ENCODE assay signal across 24 cellular contexts in genomic region chr1:66809245-66809644, GRCh38. TPM values are rescaled to one million over a fixed set of nuclear protein-coding genes. Genes with fewer than 3 reads are reported as not detected.
DNase-seq lines count a peak whose midpoint lies in the region; ATAC-seq and FAIRE-seq lines count a peak whose summit lies in the region.
"Had no signal": no experiment of that assay in that cellular context is flagged by ENCODE, and none has a peak within 500 bp of the region (broad histone marks: within the 10 kb centered on the region; RNA-seq: fewer than 3 reads in every experiment).

No MANE protein-coding gene starts in this region.

- no peaks in the 10 kb centered on the region for H3K27me3 ChIP-seq in small intestine (ENCODE audit: control insufficient read depth in 2 of 2, insufficient read depth in 2 of 2, low read length in 2 of 2)
- H3K27me3 ChIP-seq: BE2C; BLaER1 treated with 17β-estradiol and CSF1 and Interleukin-3, amounts not matched to agents 10 nM and 100 nM had no signal

- DNase-seq in frontal cortex (ENCODE audit: low spot score in 2 of 2): no peak
- no peak for DNase-seq in small intestine
- no peak for DNase-seq in NCI-H146 treated with DMSO at 0.1 percent for 48 hours (lab: John Stamatoyannopoulos, UW; ENCODE audit: unreplicated experiment)
- no peak for DNase-seq in activated T-cell treated with anti-CD3 and anti-CD28 coated beads, Interleukin-2, amount 50 U/mL, for 4 hours
- DNase-seq in EL: no peak
- DNase-seq: ACHN; AML-193; BE2C; CD4-positive, alpha-beta T cell; CD8-positive, alpha-beta memory T cell; DMS79 treated with DMSO at 0.1 percent for 48 hours; GDM1; H7 had no signal

- ATAC-seq in activated T-cell treated with anti-CD3 and anti-CD28 coated beads, Interleukin-2, amount 50 U/mL, for 4 hours: no peak
- ATAC-seq: A549, GM12878 had no signal

- H3K4me1 ChIP-seq in small intestine (ENCODE audit: control insufficient read depth in 2 of 2, insufficient read depth in 1 of 2, low read depth in 1 of 2, low read length in 1 of 2): no peaks in the 10 kb centered on the region
- H3K4me1 ChIP-seq: A549; BE2C; BLaER1 treated with 17β-estradiol and CSF1 and Interleukin-3, amounts not matched to agents 10 nM and 100 nM had no signal

- FAIRE-seq in A204.1 (lab: Jason Lieb, UNC): peak; percentile 82
- FAIRE-seq in TTC549 (lab: Jason Lieb, UNC): peak; percentile 60
- FAIRE-seq in frontal cortex (lab: Jason Lieb, UNC): peak; percentile 83
- peak; percentile 33 for FAIRE-seq in small intestine (lab: Jason Lieb, UNC)
- FAIRE-seq: A549, GM12878, GM19239, H1 had no signal

- no peaks in the 10 kb centered on the region for H3K36me3 ChIP-seq in small intestine (ENCODE audit: control insufficient read depth in 2 of 2, insufficient read depth in 2 of 2, low read length in 2 of 2)
- H3K36me3 ChIP-seq: BE2C; BLaER1 treated with 17β-estradiol and CSF1 and Interleukin-3, amounts not matched to agents 10 nM and 100 nM had no signal

- no peak overlapping the region for H3K4me3 ChIP-seq in small intestine (ENCODE audit: low read depth in 1 of 2, low read length in 2 of 2)
- H3K4me3 ChIP-seq: A549; BLaER1 treated with 17β-estradiol and CSF1 and Interleukin-3, amounts not matched to agents 10 nM and 100 nM; GM12878; GM23248 had no signal

- no peak overlapping the region for H3K27ac ChIP-seq in small intestine (ENCODE audit: low read depth in 1 of 2, low read length in 1 of 2)
- H3K27ac ChIP-seq: 22Rv1; A549; BLaER1 treated with 17β-estradiol and CSF1 and Interleukin-3, amounts not matched to agents 10 nM and 100 nM; GM23248 had no signal

- H3K27me3 Mint-ChIP-seq in activated T-cell treated with anti-CD3 and anti-CD28 coated beads, Interleukin-2, amount 50 U/mL, for 4 hours (ENCODE audit: low read depth): no peaks in the 10 kb centered on the region
- H3K27me3 Mint-ChIP-seq: CD4-positive, alpha-beta T cell had no signal

- H3K4me1 Mint-ChIP-seq in activated T-cell treated with anti-CD3 and anti-CD28 coated beads, Interleukin-2, amount 50 U/mL, for 4 hours (ENCODE audit: low read depth): no peaks in the 10 kb centered on the region
- H3K4me1 Mint-ChIP-seq: CD14-positive monocyte; CD8-positive, alpha-beta memory T cell had no signal

- 79 to 96% (median 84%) methylated on average over 1 of the region's 1 CpG for WGBS in small intestine, 3 donors

- no peaks in the 10 kb centered on the region for H3K9me3 Mint-ChIP-seq in activated T-cell treated with anti-CD3 and anti-CD28 coated beads, Interleukin-2, amount 50 U/mL, for 4 hours
- H3K9me3 Mint-ChIP-seq: CD4-positive, alpha-beta T cell had no signal

- no peak overlapping the region for H3K4me3 Mint-ChIP-seq in activated T-cell treated with anti-CD3 and anti-CD28 coated beads, Interleukin-2, amount 50 U/mL, for 4 hours
- H3K4me3 Mint-ChIP-seq: CD14-positive monocyte; CD4-positive, alpha-beta T cell; CD8-positive, alpha-beta memory T cell had no signal

- H3K36me3 Mint-ChIP-seq in activated T-cell treated with anti-CD3 and anti-CD28 coated beads, Interleukin-2, amount 50 U/mL, for 4 hours (ENCODE audit: insufficient read depth): no peaks in the 10 kb centered on the region
- H3K36me3 Mint-ChIP-seq: CD14-positive monocyte had no signal

- no peaks in the 10 kb centered on the region for H3K9me3 ChIP-seq in small intestine (ENCODE audit: control insufficient read depth, low read depth)
- H3K9me3 ChIP-seq: A549; BE2C; BLaER1 treated with 17β-estradiol and CSF1 and Interleukin-3, amounts not matched to agents 10 nM and 100 nM had no signal

RNA-seq across cellular contexts. Expression of gene INSL5, which starts 8.2 kb away (rescaled TPM):
- not detected for total RNA-seq in frontal cortex
- not detected for polyA plus RNA-seq in small intestine
- total RNA-seq in activated T-cell treated with anti-CD3 and anti-CD28 coated beads, Interleukin-2, amount 50 U/mL, for 4 hours: not detected
- total RNA-seq: CD4-positive, alpha-beta T cell; CD8-positive, alpha-beta memory T cell; Daoy; GM12878; GM23248; H1; H7 had no signal
- polyA plus RNA-seq: A549; CD14-positive monocyte; CD8-positive, alpha-beta memory T cell; GM23248; H1 had no signal

RNA-seq across cellular contexts. Expression of gene DYNLT5, which starts 57.0 kb away (rescaled TPM):
- total RNA-seq in frontal cortex: 1.2 TPM
- polyA plus RNA-seq in small intestine: under 1 TPM in 1 of 3 donors, not detected in 2; 0.39 TPM
- total RNA-seq in activated T-cell treated with anti-CD3 and anti-CD28 coated beads, Interleukin-2, amount 50 U/mL, for 4 hours: not detected
- total RNA-seq: CD4-positive, alpha-beta T cell; CD8-positive, alpha-beta memory T cell; Daoy; GM12878 had no signal
- polyA plus RNA-seq: A549; CD8-positive, alpha-beta memory T cell; GM12878 had no signal
